In genomic region chr7:129169171-129169643, GRCh38 we compare ENCODE assay signal across 9 cellular contexts. TPM values are rescaled to one million over a fixed set of nuclear protein-coding genes. Genes with fewer than 3 reads are reported as not detected.
DNase-seq lines count a peak whose midpoint lies in the region; TF ChIP-seq lines count a peak whose summit lies in the region.
"Had no signal": no experiment of that assay in that cellular context is flagged by ENCODE, and none has a peak within 500 bp of the region (broad histone marks: within the 10 kb centered on the region; RNA-seq: fewer than 3 reads in every experiment).

No MANE protein-coding gene starts in this region.

- peaks cover 12 to 18% (median 16%) of the 10 kb centered on the region in 10 experiments; a peak in 18 of 20 replicates for H3K4me1 ChIP-seq in BLaER1 treated with 17β-estradiol and CSF1 and Interleukin-3, amounts not matched to agents 10 nM and 100 nM
- H3K4me1 ChIP-seq in esophagus muscularis mucosa = peaks cover 0 to 28% (median 24%) of the 10 kb centered on the region in 4 donors
- peaks cover 23% of the 10 kb centered on the region for H3K4me1 ChIP-seq in neural progenitor cell

- no peak for TF ChIP-seq CTCF in HFFc6 (IDR thresholded peaks at IDR 0.05)
- no peak for TF ChIP-seq CTCF in esophagus muscularis mucosa (IDR thresholded peaks at IDR 0.05)
- no peak for TF ChIP-seq CTCF in neural progenitor cell (IDR thresholded peaks at IDR 0.05)

- H3K9ac ChIP-seq in BLaER1 treated with 17β-estradiol and CSF1 and Interleukin-3, amounts not matched to agents 10 nM and 100 nM = peak overlapping the region; percentile 9 to 73 (median 65); a peak in 20 of 22 replicates
- no peak overlapping the region for H3K9ac ChIP-seq in neural progenitor cell

- H3K36me3 Mint-ChIP-seq in HFFc6 (ENCODE audit: low read depth) (no peaks in the 10 kb centered on the region), neural progenitor cell (peaks cover 9% of the 10 kb centered on the region)
- H3K36me3 Mint-ChIP-seq in activated CD4-positive, alpha-beta memory T cell treated with anti-CD3 and anti-CD28 coated beads, Interleukin-2, amount 10 ng/mL, durations not matched to agents 7 days and 5 days (ENCODE audit: low read depth) = no peaks in the 10 kb centered on the region

- no peaks in the 10 kb centered on the region for H3K79me2 ChIP-seq in neural progenitor cell (ENCODE audit: low read depth)

- WGBS in esophagus muscularis mucosa = 16% methylated on average over 22 of the region's 46 CpGs

- DNase-seq in HFFc6 = no peak
- DNase-seq in activated CD4-positive, alpha-beta memory T cell treated with anti-CD3 and anti-CD28 coated beads, Interleukin-2, amount 10 ng/mL, durations not matched to agents 7 days and 5 days = peak; percentile 32
- DNase-seq in esophagus muscularis mucosa (ENCODE audit: extremely low spot score) = no peak
- DNase-seq in neural progenitor cell (ENCODE audit: low spot score) = peak; percentile 80
- no peak for DNase-seq in NOMO-1 treated with DMSO at 0.1 percent for 48 hours (lab: John Stamatoyannopoulos, UW; ENCODE audit: unreplicated experiment)
- DNase-seq in GF-D8 (lab: John Stamatoyannopoulos, UW) = no peak
- no peak for DNase-seq in NCI-H2081 (lab: John Stamatoyannopoulos, UW)

- H4K20me1 ChIP-seq in BLaER1 treated with 17β-estradiol and CSF1 and Interleukin-3, amounts not matched to agents 10 nM and 100 nM = no peaks in the 10 kb centered on the region; a peak in 1 of 22 replicates
- no peaks in the 10 kb centered on the region for H4K20me1 ChIP-seq in neural progenitor cell (ENCODE audit: low read depth)

- peak overlapping the region; percentile 34 to 65 (median 48); a peak in 18 of 20 replicates for H3K4me3 ChIP-seq in BLaER1 treated with 17β-estradiol and CSF1 and Interleukin-3, amounts not matched to agents 10 nM and 100 nM
- H3K4me3 ChIP-seq in esophagus muscularis mucosa = peak overlapping the region; percentile 57 to 62 (median 61)
- H3K4me3 ChIP-seq in neural progenitor cell = peak overlapping the region; percentile 44

- H3K36me3 ChIP-seq in BLaER1 treated with 17β-estradiol and CSF1 and Interleukin-3, amounts not matched to agents 10 nM and 100 nM = peaks cover 33 to 46% (median 41%) of the 10 kb centered on the region in 11 experiments
- H3K36me3 ChIP-seq in esophagus muscularis mucosa (no peaks in the 10 kb centered on the region), neural progenitor cell (no peaks in the 10 kb centered on the region)

- H2AFZ ChIP-seq in neural progenitor cell (replicated peaks) = peak overlapping the region; percentile 53

- POLR2A ChIA-PET in activated CD4-positive, alpha-beta memory T cell treated with anti-CD3 and anti-CD28 coated beads, Interleukin-2, amount 10 ng/mL, durations not matched to agents 7 days and 5 days (lab: Charles Lee) = no interaction called here

- H3K27me3 ChIP-seq in BLaER1 treated with 17β-estradiol and CSF1 and Interleukin-3, amounts not matched to agents 10 nM and 100 nM = peaks cover 26 to 41% (median 35%) of the 10 kb centered on the region in 11 experiments
- H3K27me3 ChIP-seq in esophagus muscularis mucosa = no peaks in the 10 kb centered on the region
- H3K27me3 ChIP-seq in neural progenitor cell = peaks cover 9% of the 10 kb centered on the region

- no peak for TF ChIP-seq EP300 in esophagus muscularis mucosa (IDR thresholded peaks at IDR 0.05)

- CTCF ChIA-PET in activated CD4-positive, alpha-beta memory T cell treated with anti-CD3 and anti-CD28 coated beads, Interleukin-2, amount 10 ng/mL, durations not matched to agents 7 days and 5 days (lab: Charles Lee) = no interaction called here

- no peaks in the 10 kb centered on the region for H3K9me3 ChIP-seq in BLaER1 treated with 17β-estradiol and CSF1 and Interleukin-3, amounts not matched to agents 10 nM and 100 nM (replicated peaks in 1 of 11)
- H3K9me3 ChIP-seq in esophagus muscularis mucosa (no peaks in the 10 kb centered on the region), neural progenitor cell (ENCODE audit: low read depth) (no peaks in the 10 kb centered on the region)

- H3K27me3 Mint-ChIP-seq in HFFc6 (ENCODE audit: insufficient read depth) (peaks cover 57% of the 10 kb centered on the region), neural progenitor cell (ENCODE audit: insufficient read depth, low read depth) (peaks cover 30% of the 10 kb centered on the region)
- H3K27me3 Mint-ChIP-seq in activated CD4-positive, alpha-beta memory T cell treated with anti-CD3 and anti-CD28 coated beads, Interleukin-2, amount 10 ng/mL, durations not matched to agents 7 days and 5 days = peaks cover 50% of the 10 kb centered on the region

- peak overlapping the region in 10 of 11 experiments; percentile 17 to 72 (median 54); a peak in 16 of 22 replicates for H3K27ac ChIP-seq in BLaER1 treated with 17β-estradiol and CSF1 and Interleukin-3, amounts not matched to agents 10 nM and 100 nM
- H3K27ac ChIP-seq in esophagus muscularis mucosa (replicated peaks in 1 of 4) (peak overlapping the region; percentile 45 to 69 (median 60)), neural progenitor cell (no peak overlapping the region)
- H3K27ac ChIP-seq: epithelial cell of prostate had no signal

- TF ChIP-seq POLR2A in esophagus muscularis mucosa (IDR thresholded peaks at IDR 0.05; ENCODE audit: low read depth) = no peak

- no peak overlapping the region for H3K27ac Mint-ChIP-seq in HFFc6
- no peak overlapping the region for H3K27ac Mint-ChIP-seq in activated CD4-positive, alpha-beta memory T cell treated with anti-CD3 and anti-CD28 coated beads, Interleukin-2, amount 10 ng/mL, durations not matched to agents 7 days and 5 days
- H3K27ac Mint-ChIP-seq in neural progenitor cell = no peak overlapping the region

- peak overlapping the region; percentile 31; the same call in 1 of the 2 replicates for H3K4me3 Mint-ChIP-seq in HFFc6
- H3K4me3 Mint-ChIP-seq in activated CD4-positive, alpha-beta memory T cell treated with anti-CD3 and anti-CD28 coated beads, Interleukin-2, amount 10 ng/mL, durations not matched to agents 7 days and 5 days = peak overlapping the region; percentile 59
- peak overlapping the region; percentile 74 for H3K4me3 Mint-ChIP-seq in neural progenitor cell

- H3K4me2 ChIP-seq in BLaER1 treated with 17β-estradiol and CSF1 and Interleukin-3, amounts not matched to agents 10 nM and 100 nM = peak overlapping the region; percentile 57 to 87 (median 70)
- H3K4me2 ChIP-seq in neural progenitor cell = peak overlapping the region; percentile 76

- H3K9me3 Mint-ChIP-seq in HFFc6 = no peaks in the 10 kb centered on the region
- no peaks in the 10 kb centered on the region for H3K9me3 Mint-ChIP-seq in activated CD4-positive, alpha-beta memory T cell treated with anti-CD3 and anti-CD28 coated beads, Interleukin-2, amount 10 ng/mL, durations not matched to agents 7 days and 5 days
- no peaks in the 10 kb centered on the region for H3K9me3 Mint-ChIP-seq in neural progenitor cell

- peaks cover 31% of the 10 kb centered on the region for H3F3A ChIP-seq in neural progenitor cell (ENCODE audit: low read depth)

- intact Hi-C loops in esophagus muscularis mucosa (cut with DNase I) = no loop called here

- H3K4me1 Mint-ChIP-seq in HFFc6 (ENCODE audit: low read depth) = no peaks in the 10 kb centered on the region
- peaks cover 18% of the 10 kb centered on the region for H3K4me1 Mint-ChIP-seq in activated CD4-positive, alpha-beta memory T cell treated with anti-CD3 and anti-CD28 coated beads, Interleukin-2, amount 10 ng/mL, durations not matched to agents 7 days and 5 days
- peaks cover 23% of the 10 kb centered on the region for H3K4me1 Mint-ChIP-seq in neural progenitor cell

RNA-seq across cellular contexts. Expression of gene SMO, which starts 19.2 kb away (rescaled TPM):
- under 1 TPM; 0.09 to 0.57 (median 0.17) TPM for total RNA-seq in HFFc6 (2021; fragmentation: NEBNext Ultra II Directional; extraction: Animal tissue kit (Norgen Biotek cat#: 25700))
- total RNA-seq in activated CD4-positive, alpha-beta memory T cell treated with anti-CD3 and anti-CD28 coated beads, Interleukin-2, amount 10 ng/mL, durations not matched to agents 7 days and 5 days = not detected
- total RNA-seq in esophagus muscularis mucosa (10 to 100 TPM in 3 of 4 donors, 1 to 10 TPM in 1; 8.7 to 23.9 (median 14.5) TPM), neural progenitor cell (ENCODE audit: low replicate concordance) (46.0 and 114 TPM in 2 replicates)

RNA-seq across cellular contexts. Expression of gene TSPAN33, which starts 24.7 kb away (rescaled TPM):
- under 1 TPM in 5 of 6 experiments, not detected in 1; 0.12 to 0.30 (median 0.19) TPM for total RNA-seq in HFFc6 (2021; fragmentation: NEBNext Ultra II Directional; extraction: Animal tissue kit (Norgen Biotek cat#: 25700))
- under 1 TPM; 0.48 to 0.86 TPM for total RNA-seq in activated CD4-positive, alpha-beta memory T cell treated with anti-CD3 and anti-CD28 coated beads, Interleukin-2, amount 10 ng/mL, durations not matched to agents 7 days and 5 days
- total RNA-seq in esophagus muscularis mucosa (10 to 100 TPM in 1 of 4 donors, 1 to 10 TPM in 3; 5.0 to 11.4 (median 7.5) TPM), neural progenitor cell (ENCODE audit: low replicate concordance) (34.5 and 52.7 TPM in 2 replicates)

RNA-seq across cellular contexts. Expression of gene AHCYL2, which starts 55.6 kb away (rescaled TPM):
- total RNA-seq in HFFc6 (2021; fragmentation: NEBNext Ultra II Directional; extraction: Animal tissue kit (Norgen Biotek cat#: 25700)) = 10 to 100 TPM in 1 of 6 experiments, 1 to 10 TPM in 5; 6.8 to 12.4 (median 8.8) TPM
- 10 to 100 TPM; 18.5 to 21.0 TPM for total RNA-seq in activated CD4-positive, alpha-beta memory T cell treated with anti-CD3 and anti-CD28 coated beads, Interleukin-2, amount 10 ng/mL, durations not matched to agents 7 days and 5 days
- 10 to 100 TPM in 3 of 4 donors, 1 to 10 TPM in 1; 9.7 to 14.2 (median 11.9) TPM for total RNA-seq in esophagus muscularis mucosa
- 36.1 and 39.3 TPM in 2 replicates for total RNA-seq in neural progenitor cell (ENCODE audit: low replicate concordance)

Comparison
In these comparisons a context has a peak if more than half of its experiments do, and no peak if none do; other contexts are left out.
1. DNase-seq: peak in activated CD4-positive, alpha-beta memory T cell treated with anti-CD3 and anti-CD28 coated beads, Interleukin-2, amount 10 ng/mL, durations not matched to agents 7 days and 5 days (single experiment) and neural progenitor cell (single experiment); none in HFFc6 (single experiment), esophagus muscularis mucosa (single experiment), NOMO-1 treated with DMSO at 0.1 percent for 48 hours (single experiment), GF-D8 (single experiment) and NCI-H2081 (0 of 2).
2. RNA of gene SMO, which starts 19.2 kb away (total RNA-seq): 46.0 to 114 TPM in neural progenitor cell and 8.7 to 23.9 TPM in esophagus muscularis mucosa; 0.09 to 0.57 TPM in HFFc6 and not detected in activated CD4-positive, alpha-beta memory T cell treated with anti-CD3 and anti-CD28 coated beads, Interleukin-2, amount 10 ng/mL, durations not matched to agents 7 days and 5 days; every median in the first group is over 4 times any median in the second.
3. Peak in every context shown above with its lines, with median percentiles within 50 percentile points of each other: H3K4me3 ChIP-seq and H3K4me3 Mint-ChIP-seq.